In the genomic region with DNA sequence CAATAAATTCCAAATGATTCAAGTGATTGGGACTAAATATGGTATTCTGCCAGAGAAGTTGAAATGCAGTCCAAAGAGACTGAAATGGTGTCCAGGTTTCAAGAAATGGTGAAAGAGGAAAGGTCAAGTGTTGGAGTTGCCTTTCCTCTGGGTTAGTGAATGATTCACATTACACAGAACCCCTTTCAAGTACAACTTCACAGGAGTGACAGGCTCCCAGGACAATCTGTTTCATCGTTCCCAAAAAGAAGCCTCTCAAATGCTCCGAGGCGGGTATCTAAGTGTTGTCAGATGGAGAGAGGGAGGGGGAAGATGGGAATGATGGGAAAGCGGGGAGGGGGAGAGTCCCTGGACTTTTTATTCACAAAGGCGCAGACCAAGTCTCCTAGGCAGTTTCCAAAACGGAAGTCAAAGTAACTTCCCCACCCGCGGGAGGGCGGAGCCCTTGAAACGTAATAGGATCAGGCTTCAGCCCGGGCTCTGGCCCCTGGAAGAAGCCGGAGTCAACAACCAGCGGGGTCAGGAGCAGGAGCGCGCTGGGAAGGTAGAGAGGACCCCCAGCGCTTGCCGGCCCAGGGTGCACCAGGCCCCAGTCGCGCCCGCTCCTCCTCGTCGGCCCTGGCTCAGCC, we compare ENCODE assay signal across 8 cellular contexts. TPM values are rescaled to one million over a fixed set of nuclear protein-coding genes. Genes with fewer than 3 reads are reported as not detected.
DNase-seq lines count a peak whose midpoint lies in the region; ATAC-seq and TF ChIP-seq lines count a peak whose summit lies in the region.

No MANE protein-coding gene starts in this region.

- peaks cover 4% of the 10 kb centered on the region for H3K36me3 Mint-ChIP-seq in activated CD8-positive, alpha-beta memory T cell treated with anti-CD3 and anti-CD28 coated beads, Interleukin-2, amount 10 ng/mL, durations not matched to agents 7 days and 5 days
- no peaks in the 10 kb centered on the region for H3K36me3 Mint-ChIP-seq in immature natural killer cell

- TF ChIP-seq CTCF in SU-DHL-6 (IDR thresholded peaks at IDR 0.05; ENCODE audit: insufficient read depth, low read length, poor library complexity, severe bottlenecking) (no peak), mammary epithelial cell (conservative IDR thresholded peaks at IDR 0.05 in 1 of 2, IDR thresholded peaks at IDR 0.05 in 1 of 2; ENCODE audit: extremely low read depth in 1 of 2, insufficient read depth in 1 of 2, low read depth in 1 of 2, low read length in 2 of 2) (no peak)

- CTCF ChIA-PET in activated CD8-positive, alpha-beta memory T cell treated with anti-CD3 and anti-CD28 coated beads, Interleukin-2, amount 10 ng/mL, durations not matched to agents 7 days and 5 days (lab: Charles Lee): no interaction called here
- CTCF ChIA-PET in mammary epithelial cell (lab: Charles Lee; ENCODE audit: low non-redundant PET): no interaction called here

- H3K27me3 ChIP-seq in SU-DHL-6 (ENCODE audit: low read length) (no peaks in the 10 kb centered on the region), mammary epithelial cell (ENCODE audit: insufficient read depth, low read length) (no peaks in the 10 kb centered on the region)

- 0% methylated on average over 8 of the region's 22 CpGs for WGBS in mammary epithelial cell (ENCODE audit: low coverage, missing lambda C conversion rate)

- H3K9me2 ChIP-seq in SU-DHL-6 (replicated peaks; ENCODE audit: insufficient read depth, low read length): no peaks in the 10 kb centered on the region

- no peaks in the 10 kb centered on the region for H3K9me3 Mint-ChIP-seq in activated CD8-positive, alpha-beta memory T cell treated with anti-CD3 and anti-CD28 coated beads, Interleukin-2, amount 10 ng/mL, durations not matched to agents 7 days and 5 days (ENCODE audit: low read depth)
- H3K9me3 Mint-ChIP-seq in immature natural killer cell: no peaks in the 10 kb centered on the region

- no peaks in the 10 kb centered on the region for H4K20me1 ChIP-seq in SU-DHL-6 (ENCODE audit: low read depth, low read length)
- no peaks in the 10 kb centered on the region for H4K20me1 ChIP-seq in mammary epithelial cell (ENCODE audit: insufficient read depth, low read length)

- H3K4me2 ChIP-seq in SU-DHL-6 (ENCODE audit: low read depth, low read length, poor library complexity, severe bottlenecking): peak overlapping the region; percentile 80
- peak overlapping the region; percentile 91 for H3K4me2 ChIP-seq in mammary epithelial cell (ENCODE audit: insufficient read depth, low read depth, low read length)

- peak overlapping the region; percentile 84 for H3K27ac Mint-ChIP-seq in activated CD8-positive, alpha-beta memory T cell treated with anti-CD3 and anti-CD28 coated beads, Interleukin-2, amount 10 ng/mL, durations not matched to agents 7 days and 5 days
- H3K27ac Mint-ChIP-seq in immature natural killer cell: peak overlapping the region; percentile 79 to 92 (median 89)

- peaks cover 5% of the 10 kb centered on the region for H3K4me1 ChIP-seq in mammary epithelial cell (ENCODE audit: insufficient read depth, low read length)

- H3K27ac ChIP-seq in SU-DHL-6 (ENCODE audit: low read depth, low read length) (peak overlapping the region; percentile 66), mammary epithelial cell (ENCODE audit: insufficient read depth, low read depth, low read length) (peak overlapping the region; percentile 85)

- ATAC-seq in activated CD8-positive, alpha-beta memory T cell treated with anti-CD3 and anti-CD28 coated beads, Interleukin-2, amount 10 ng/mL, durations not matched to agents 7 days and 5 days: peak; percentile 59
- peak; percentile 50 for ATAC-seq in HG02642 (IDR thresholded peaks at IDR 0.05; ENCODE audit: poor library complexity, unreplicated experiment)

- H3K79me2 ChIP-seq in SU-DHL-6 (ENCODE audit: insufficient read depth, low read length) (peaks cover 48% of the 10 kb centered on the region), mammary epithelial cell (ENCODE audit: insufficient read depth, low read length) (peaks cover 53% of the 10 kb centered on the region)

- H3K9ac ChIP-seq in SU-DHL-6 (ENCODE audit: low read length): peak overlapping the region; percentile 79
- peak overlapping the region; percentile 77 for H3K9ac ChIP-seq in mammary epithelial cell (ENCODE audit: insufficient read depth, low read length)

- H3K9me3 ChIP-seq in SU-DHL-6 (ENCODE audit: insufficient read depth, low read length) (no peaks in the 10 kb centered on the region), mammary epithelial cell (replicated peaks; ENCODE audit: insufficient read depth, low read length) (no peaks in the 10 kb centered on the region)

- peaks cover 10% of the 10 kb centered on the region for H3F3A ChIP-seq in SU-DHL-6 (ENCODE audit: insufficient read depth)

- H3K36me3 ChIP-seq in SU-DHL-6 (ENCODE audit: low read length) (no peaks in the 10 kb centered on the region), mammary epithelial cell (ENCODE audit: insufficient read depth, low read length) (no peaks in the 10 kb centered on the region)

- H2AFZ ChIP-seq in SU-DHL-6 (ENCODE audit: low read depth, low read length, severe bottlenecking): peak overlapping the region; percentile 99
- peak overlapping the region; percentile 94 for H2AFZ ChIP-seq in mammary epithelial cell (ENCODE audit: low read depth, low read length)

- intact Hi-C loops in mammary epithelial cell (cut with micrococcal nuclease): loop anchor here (5.0 to 10.0 kb wide), 4 partner anchors 99 to 704 kb away; partner anchors contain the start of gene DLX5

- peak overlapping the region; percentile 79 for H3K4me3 Mint-ChIP-seq in activated CD8-positive, alpha-beta memory T cell treated with anti-CD3 and anti-CD28 coated beads, Interleukin-2, amount 10 ng/mL, durations not matched to agents 7 days and 5 days
- peak overlapping the region; percentile 76 to 93 (median 91) for H3K4me3 Mint-ChIP-seq in immature natural killer cell

- no TSS peak for BruUV-seq in mammary epithelial cell (replicated peaks; lab: Mats Ljungman, UMichigan)

- H3K4me1 Mint-ChIP-seq in activated CD8-positive, alpha-beta memory T cell treated with anti-CD3 and anti-CD28 coated beads, Interleukin-2, amount 10 ng/mL, durations not matched to agents 7 days and 5 days: peaks cover 20% of the 10 kb centered on the region
- H3K4me1 Mint-ChIP-seq in immature natural killer cell: peaks cover 11 to 33% of the 10 kb centered on the region in 2 donors

- DNase-seq in activated CD8-positive, alpha-beta memory T cell treated with anti-CD3 and anti-CD28 coated beads, Interleukin-2, amount 10 ng/mL, durations not matched to agents 7 days and 5 days: peak; percentile 67
- DNase-seq in activated CD8-positive, alpha-beta memory T cell treated with anti-CD3 and anti-CD28 coated beads, Interleukin-2, amount 50 U/mL, for 48 hours: no peak
- DNase-seq in NCI-H1092 (lab: John Stamatoyannopoulos, UW) (peak; percentile 64), mammary epithelial cell (peak; percentile 81), immature natural killer cell (no peak), smooth muscle cell of the brain vasculature (ENCODE audit: low read depth, low spot score) (peak; percentile 58)

- no peaks in the 10 kb centered on the region for H3K27me3 Mint-ChIP-seq in activated CD8-positive, alpha-beta memory T cell treated with anti-CD3 and anti-CD28 coated beads, Interleukin-2, amount 10 ng/mL, durations not matched to agents 7 days and 5 days
- H3K27me3 Mint-ChIP-seq in immature natural killer cell (ENCODE audit: low read depth in 3 of 3): peaks cover 0 to 3% (median 2%) of the 10 kb centered on the region in 3 donors

- in situ Hi-C loops in mammary epithelial cell (cut with MboI; ENCODE audit: low sequenced_read_pairs in 2 of 2): no loop called here

- H3K4me3 ChIP-seq in SU-DHL-6 (ENCODE audit: insufficient read depth, low read length, poor library complexity, severe bottlenecking) (peak overlapping the region; percentile 65), mammary epithelial cell (replicated peaks in 1 of 3; ENCODE audit: insufficient read depth in 1 of 3, low read depth in 2 of 3, low read length in 3 of 3) (peak overlapping the region; percentile 78 to 95 (median 81))

- dilution Hi-C loops in mammary epithelial cell (cut with HindIII; ENCODE audit: low sequenced_read_pairs): no loop called here

RNA-seq across cellular contexts. Expression of gene SLC25A13, which starts 0.7 kb away (rescaled TPM):
- total RNA-seq in activated CD8-positive, alpha-beta memory T cell treated with anti-CD3 and anti-CD28 coated beads, Interleukin-2, amount 10 ng/mL, durations not matched to agents 7 days and 5 days: 10 to 100 TPM in 1 of 2 experiments, 1 to 10 TPM in 1; 7.9 to 10.4 TPM
- 10 to 100 TPM; 31.5 to 33.7 TPM for total RNA-seq in mammary epithelial cell
- polyA plus RNA-seq in mammary epithelial cell: 21.4 TPM
- polyA minus RNA-seq in mammary epithelial cell: 42.7 TPM
- 1 to 10 TPM; 4.2 to 9.3 (median 5.3) TPM for polyA plus RNA-seq in immature natural killer cell

Comparison
In these comparisons a context has a peak if more than half of its experiments do, and no peak if none do; other contexts are left out.
1. DNase-seq: peak in activated CD8-positive, alpha-beta memory T cell treated with anti-CD3 and anti-CD28 coated beads, Interleukin-2, amount 10 ng/mL, durations not matched to agents 7 days and 5 days (single experiment), NCI-H1092 (single experiment), mammary epithelial cell (single experiment) and smooth muscle cell of the brain vasculature (single experiment); none in activated CD8-positive, alpha-beta memory T cell treated with anti-CD3 and anti-CD28 coated beads, Interleukin-2, amount 50 U/mL, for 48 hours (single experiment) and immature natural killer cell (0 of 3).